In genomic region chr19:4639531-4640246, GRCh38 we compare ENCODE assay signal across 8 cellular contexts. TPM values are rescaled to one million over a fixed set of nuclear protein-coding genes. Genes with fewer than 3 reads are reported as not detected.
DNase-seq lines count a peak whose midpoint lies in the region; ATAC-seq and TF ChIP-seq lines count a peak whose summit lies in the region.

No MANE protein-coding gene starts in this region.

- no peaks in the 10 kb centered on the region for H3K9me3 ChIP-seq in BE2C
- no peaks in the 10 kb centered on the region for H3K9me3 ChIP-seq in MM.1S (replicated peaks; ENCODE audit: insufficient read depth, low read length)
- no peaks in the 10 kb centered on the region for H3K9me3 ChIP-seq in mucosa of descending colon

- H3K36me3 ChIP-seq in BE2C = no peaks in the 10 kb centered on the region
- H3K36me3 ChIP-seq in MM.1S (replicated peaks; ENCODE audit: insufficient read depth, low read length) = no peaks in the 10 kb centered on the region
- no peaks in the 10 kb centered on the region for H3K36me3 ChIP-seq in mucosa of descending colon (ENCODE audit: low read depth)

- TF ChIP-seq CTCF in BE2C (IDR thresholded peaks at IDR 0.05; ENCODE audit: low read depth, low read length) = no peak
- no peak for TF ChIP-seq CTCF in MM.1S (IDR thresholded peaks at IDR 0.05; ENCODE audit: low read length)
- TF ChIP-seq CTCF in choroid plexus epithelial cell (conservative IDR thresholded peaks at IDR 0.05; ENCODE audit: low read depth, low read length) = no peak
- TF ChIP-seq CTCF in mucosa of descending colon (IDR thresholded peaks at IDR 0.05) = no peak

- H3K4me3 ChIP-seq in BE2C (ENCODE audit: low read depth, low read length) (peak overlapping the region; percentile 60), MM.1S (ENCODE audit: low read length) (peak overlapping the region; percentile 69), choroid plexus epithelial cell (ENCODE audit: low read depth, low read length) (peak overlapping the region; percentile 84), mucosa of descending colon (peak overlapping the region; percentile 34)

- DNase-seq in BE2C (peak; percentile 47), MM.1S (no peak), choroid plexus epithelial cell (ENCODE audit: low read depth) (no peak), mucosa of descending colon (peak; percentile 46 to 76 (median 71)), COR-L47 (lab: John Stamatoyannopoulos, UW) (no peak), HuH-7 (ENCODE audit: low spot score) (no peak)
- DNase-seq in stimulated activated naive CD4-positive, alpha-beta T cell treated with Interleukin-2 at 50 U/mL for 16 hours (lab: John Stamatoyannopoulos, UW) = no peak

- intact Hi-C loops in mucosa of descending colon (cut with DNase I, micrococcal nuclease) = loop anchor here in 1 of 2 donors (5.0 kb wide), 1 partner anchor 72 kb away; no protein-coding TSS in a partner anchor

- H3K4me1 ChIP-seq in BE2C (peaks cover 4% of the 10 kb centered on the region; the same call in 1 of the 2 replicates), MM.1S (ENCODE audit: low read length) (0 out of 2 replicates have a peak, but pooled peaks cover 5% of the 10 kb centered on the region), mucosa of descending colon (ENCODE audit: low read depth) (peaks cover 24% of the 10 kb centered on the region)

- H2AFZ ChIP-seq in MM.1S (ENCODE audit: low read length) = peak overlapping the region; percentile 83

- H3K27me3 ChIP-seq in BE2C = no peaks in the 10 kb centered on the region
- peaks cover 11% of the 10 kb centered on the region for H3K27me3 ChIP-seq in MM.1S (replicated peaks; ENCODE audit: insufficient read depth, low read length)

- peak overlapping the region; percentile 39; the same call in 1 of the 2 replicates for H3K9ac ChIP-seq in MM.1S (ENCODE audit: low read length)

- H3K9me2 ChIP-seq in MM.1S (replicated peaks; ENCODE audit: insufficient read depth, low read length) = no peaks in the 10 kb centered on the region

- no peak overlapping the region for H3K27ac ChIP-seq in MM.1S (ENCODE audit: low read length)

- H3F3A ChIP-seq in MM.1S (ENCODE audit: insufficient read depth, low read length) = peaks cover 9% of the 10 kb centered on the region

- no peaks in the 10 kb centered on the region for H4K20me1 ChIP-seq in MM.1S (ENCODE audit: insufficient read depth, low read length)

- no peaks in the 10 kb centered on the region for H3K79me2 ChIP-seq in MM.1S (ENCODE audit: low read length)

- ATAC-seq in GM21360 (IDR thresholded peaks at IDR 0.05; ENCODE audit: unreplicated experiment) (peak; percentile 7), mucosa of descending colon (peak; percentile 2)

- H3K4me2 ChIP-seq in MM.1S (ENCODE audit: low read depth, low read length) = peak overlapping the region; percentile 86

RNA-seq across cellular contexts. Expression of gene TNFAIP8L1, which starts 0.4 kb away (rescaled TPM):
- polyA plus RNA-seq in BE2C (2012; ENCODE audit: insufficient read depth, insufficient read length, low read depth) = 1.7 TPM
- 10 to 100 TPM in 2 of 3 donors, 1 to 10 TPM in 1; 5.1 to 47.6 (median 10.7) TPM for total RNA-seq in mucosa of descending colon

RNA-seq across cellular contexts. Expression of gene MYDGF, which starts 30.5 kb away (rescaled TPM):
- 319 TPM for polyA plus RNA-seq in BE2C (2012; ENCODE audit: insufficient read depth, insufficient read length, low read depth)
- 10 to 100 TPM; 50.2 to 85.9 (median 54.8) TPM for total RNA-seq in mucosa of descending colon

Comparison
In these comparisons a context has a peak if more than half of its experiments do, and no peak if none do; other contexts are left out.
1. DNase-seq: peak in BE2C (single experiment) and mucosa of descending colon (3 of 3); none in MM.1S (single experiment), choroid plexus epithelial cell (single experiment), stimulated activated naive CD4-positive, alpha-beta T cell treated with Interleukin-2 at 50 U/mL for 16 hours (single experiment), COR-L47 (single experiment) and HuH-7 (single experiment).
2. H3K4me3 ChIP-seq: peak in every context shown above with its lines; median percentile 84 in choroid plexus epithelial cell; 69 in MM.1S; 60 in BE2C; 34 in mucosa of descending colon.